ENCODE assay signal across 22 cellular contexts in genomic region chr9:61668846-61669245, GRCh38.
DNase-seq lines count a peak whose midpoint lies in the region; ATAC-seq and TF ChIP-seq lines count a peak whose summit lies in the region.
"Had no signal": no experiment of that assay in that cellular context is flagged by ENCODE, and none has a peak within 500 bp of the region (broad histone marks: within the 10 kb centered on the region; RNA-seq: fewer than 3 reads in every experiment).

No MANE protein-coding gene starts in this region.

- H3K36me3 Mint-ChIP-seq in chondrocyte (ENCODE audit: low read depth), result peaks cover 4% of the 10 kb centered on the region

- no peak overlapping the region for H3K27ac ChIP-seq in upper lobe of right lung
- H3K27ac ChIP-seq: BLaER1, SJCRH30 had no signal

- H3K36me3 ChIP-seq in upper lobe of right lung, result no peaks in the 10 kb centered on the region
- H3K36me3 ChIP-seq: BLaER1, SJCRH30 had no signal

- H3K27ac Mint-ChIP-seq in chondrocyte (ENCODE audit: unreplicated experiment), result no peak overlapping the region
- H3K27ac Mint-ChIP-seq: CD4-positive, alpha-beta T cell; GM23338 had no signal

- ATAC-seq in Right ventricle myocardium superior (ENCODE audit: poor library complexity) (no peak), left ventricle myocardium superior (no peak), upper lobe of right lung (no peak)
- ATAC-seq: GM23338 had no signal

- no peaks in the 10 kb centered on the region for H3K27me3 ChIP-seq in upper lobe of right lung
- H3K27me3 ChIP-seq: BLaER1, SJCRH30 had no signal

- H3K9me3 Mint-ChIP-seq in chondrocyte (ENCODE audit: low read depth), result peaks cover 46% of the 10 kb centered on the region

- no peak overlapping the region for H3K4me3 ChIP-seq in upper lobe of right lung
- H3K4me3 ChIP-seq: BLaER1, GM23338, SJCRH30 had no signal

- no peak overlapping the region for H3K4me3 Mint-ChIP-seq in chondrocyte (ENCODE audit: unreplicated experiment)
- H3K4me3 Mint-ChIP-seq: CD4-positive, alpha-beta T cell; GM23338 had no signal

- H3K27me3 Mint-ChIP-seq in chondrocyte (ENCODE audit: low read depth), result no peaks in the 10 kb centered on the region
- H3K27me3 Mint-ChIP-seq: CD4-positive, alpha-beta T cell had no signal

- no peaks in the 10 kb centered on the region for H3K9me3 ChIP-seq in upper lobe of right lung
- H3K9me3 ChIP-seq: SJCRH30 had no signal

- TF ChIP-seq CTCF in chondrocyte (IDR thresholded peaks at IDR 0.05) (no peak), upper lobe of right lung (IDR thresholded peaks at IDR 0.05) (no peak)

- no peaks in the 10 kb centered on the region for H3K4me1 Mint-ChIP-seq in chondrocyte (ENCODE audit: low read depth)
- H3K4me1 Mint-ChIP-seq: GM23338 had no signal

- DNase-seq in Right ventricle myocardium superior (peak; percentile 0), left ventricle myocardium superior (no peak), chondrocyte (ENCODE audit: low spot score) (peak; percentile 52), mesenteric fat pad (ENCODE audit: low spot score) (peak; percentile 76), upper lobe of right lung (peak; percentile 22)
- no peak for DNase-seq in stimulated activated CD4-positive, alpha-beta T cell treated with anti-CD3 and anti-CD28 coated beads, Interleukin-2, amount 100 ng/mL, for 48 hours
- DNase-seq in activated CD4-positive, alpha-beta T cell treated with anti-CD3 and anti-CD28 coated beads, Interleukin-2, amount 50 U/mL, for 1 hour, result no peak
- DNase-seq: COR-L47, HCEC 1CT, KBM-7, MV-4-11, NCI-H1105, NCI-H1436 treated with DMSO at 0.1 percent for 48 hours, NCI-H187 treated with DMSO at 0.1 percent for 48 hours, NCI-H2107, NCI-H446, NCI-H524 treated with DMSO at 0.1 percent for 48 hours, NCI-H774 had no signal

- intact Hi-C loops in Right ventricle myocardium superior (cut with DNase I), result no loop called here
- intact Hi-C loops in left ventricle myocardium superior (cut with micrococcal nuclease), result no loop called here
- intact Hi-C loops in upper lobe of right lung (cut with DNase I), result no loop called here

- no peaks in the 10 kb centered on the region for H3K4me1 ChIP-seq in upper lobe of right lung
- H3K4me1 ChIP-seq: BLaER1, SJCRH30 had no signal

Comparison
In these comparisons a context has a peak if more than half of its experiments do, and no peak if none do; other contexts are left out.
1. DNase-seq: peak in Right ventricle myocardium superior (single experiment), chondrocyte (single experiment), mesenteric fat pad (single experiment) and upper lobe of right lung (single experiment); none in left ventricle myocardium superior (single experiment), stimulated activated CD4-positive, alpha-beta T cell treated with anti-CD3 and anti-CD28 coated beads, Interleukin-2, amount 100 ng/mL, for 48 hours (0 of 2) and activated CD4-positive, alpha-beta T cell treated with anti-CD3 and anti-CD28 coated beads, Interleukin-2, amount 50 U/mL, for 1 hour (single experiment).